15 cellular contexts compared by ENCODE assay signal in the genomic region with DNA sequence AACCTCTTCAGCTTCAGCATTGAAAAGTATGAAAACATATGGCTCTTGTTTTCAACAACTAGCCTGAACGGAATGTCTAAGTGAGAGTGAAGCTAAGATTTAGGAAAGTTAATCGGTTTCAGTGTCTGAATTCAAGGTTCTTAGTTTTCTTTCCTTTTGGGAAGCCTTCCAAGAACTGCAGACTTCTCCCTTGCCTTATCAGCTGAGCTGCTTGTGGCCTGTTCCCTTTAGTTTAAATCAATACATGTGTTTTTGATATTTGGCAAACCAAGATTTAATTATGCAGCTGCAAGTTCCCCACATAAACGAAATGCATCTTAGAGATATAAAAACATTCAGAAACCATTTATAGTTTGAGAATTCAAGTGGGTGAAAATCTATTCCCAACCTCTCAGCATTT.
DNase-seq lines count a peak whose midpoint lies in the region; ATAC-seq and TF ChIP-seq lines count a peak whose summit lies in the region.
"Had no signal": no experiment of that assay in that cellular context is flagged by ENCODE, and none has a peak within 500 bp of the region (broad histone marks: within the 10 kb centered on the region; RNA-seq: fewer than 3 reads in every experiment).

No MANE protein-coding gene starts in this region.

- H3K9me3 ChIP-seq in fibroblast of lung (ENCODE audit: control insufficient read depth, insufficient read depth, low read depth, low read length) (no peaks in the 10 kb centered on the region), trophoblast cell (ENCODE audit: insufficient read depth, low read depth, low read length) (no peaks in the 10 kb centered on the region)
- H3K9me3 ChIP-seq: esophagus squamous epithelium had no signal

- H3K4me2 ChIP-seq in fibroblast of lung (ENCODE audit: extremely low read depth, insufficient read depth, low read length), result peak overlapping the region; percentile 63
- no peak overlapping the region for H3K4me2 ChIP-seq in trophoblast cell (ENCODE audit: low read length)

- no peak overlapping the region for H2BK5ac ChIP-seq in trophoblast cell (ENCODE audit: low read depth, low read length, poor library complexity)

- H3K9ac ChIP-seq in fibroblast of lung (ENCODE audit: insufficient read depth, low read length) (no peak overlapping the region), trophoblast cell (ENCODE audit: low read length) (no peak overlapping the region)

- in situ Hi-C loops in G401 (cut with HindIII; ENCODE audit: low sequenced_read_pairs), result no loop called here

- no peak overlapping the region for H3K23ac ChIP-seq in trophoblast cell (ENCODE audit: low read length)

- intact Hi-C loops in sciatic nerve (cut with DNase I), result no loop called here

- no peak overlapping the region for H2AFZ ChIP-seq in fibroblast of lung (ENCODE audit: low read length)
- no peak overlapping the region for H2AFZ ChIP-seq in trophoblast cell (ENCODE audit: insufficient read depth, low read length, poor library complexity)

- no peak overlapping the region for H3K18ac ChIP-seq in trophoblast cell (ENCODE audit: low read length)

- H3K36me3 ChIP-seq in fibroblast of lung (ENCODE audit: control insufficient read depth, insufficient read depth, low read length) (no peaks in the 10 kb centered on the region), trophoblast cell (ENCODE audit: control insufficient read depth in 1 of 2, insufficient read depth in 2 of 2, low read length in 2 of 2) (no peaks in the 10 kb centered on the region)
- H3K36me3 ChIP-seq: esophagus squamous epithelium had no signal

- H3K4me1 ChIP-seq in fibroblast of lung (ENCODE audit: control insufficient read depth, extremely low read depth, insufficient read depth, low read length) (peaks cover 12% of the 10 kb centered on the region), trophoblast cell (ENCODE audit: control insufficient read depth in 1 of 2, insufficient read depth in 2 of 2, low read length in 2 of 2) (no peaks in the 10 kb centered on the region)

- H4K12ac ChIP-seq in trophoblast cell (ENCODE audit: low read depth, low read length), result no peak overlapping the region

- H3K79me2 ChIP-seq in fibroblast of lung (ENCODE audit: control insufficient read depth, insufficient read depth, low read length) (no peaks in the 10 kb centered on the region), trophoblast cell (ENCODE audit: control insufficient read depth, insufficient read depth, low read length, poor library complexity) (no peaks in the 10 kb centered on the region)

- H4K8ac ChIP-seq in trophoblast cell (ENCODE audit: low read depth, low read length), result no peak overlapping the region

- no peak overlapping the region for H4K91ac ChIP-seq in trophoblast cell (ENCODE audit: low read depth, low read length)

- H3K79me1 ChIP-seq in trophoblast cell (ENCODE audit: low read length), result no peaks in the 10 kb centered on the region

- H3K27me3 ChIP-seq in fibroblast of lung (ENCODE audit: control insufficient read depth, insufficient read depth, low read length), result no peaks in the 10 kb centered on the region
- no peaks in the 10 kb centered on the region for H3K27me3 ChIP-seq in trophoblast cell (ENCODE audit: insufficient read depth, low read length)
- H3K27me3 ChIP-seq: esophagus squamous epithelium had no signal

- H3K14ac ChIP-seq in trophoblast cell (ENCODE audit: low read length), result no peak overlapping the region

- H2AK5ac ChIP-seq in trophoblast cell (ENCODE audit: low read length), result no peak overlapping the region

- peak; percentile 29 for DNase-seq in AG20443 (ENCODE audit: low spot score)
- peak; percentile 41 for DNase-seq in SK-N-DZ (ENCODE audit: low spot score)
- DNase-seq in fibroblast of lung (ENCODE audit: low read depth in 2 of 2), result peak; percentile 84 to 87
- no peak for DNase-seq in sciatic nerve (ENCODE audit: low spot score)
- DNase-seq in trophoblast cell, result no peak
- DNase-seq in G401 (ENCODE audit: low spot score), result no peak
- no peak for DNase-seq in foreskin melanocyte
- DNase-seq: activated CD4-positive, alpha-beta memory T cell treated with anti-CD3 and anti-CD28 coated beads for 36 hours; activated effector memory CD4-positive, alpha-beta T cell treated with Interleukin-2 at 50 U/mL for 16 hours; esophagus squamous epithelium; NCI-H226; stimulated activated CD4-positive, alpha-beta T cell treated with anti-CD3 and anti-CD28 coated beads, Interleukin-2, amount 100 ng/mL, for 48 hours had no signal

- TF ChIP-seq CTCF in fibroblast of lung (conservative IDR thresholded peaks at IDR 0.05 in 1 of 2, IDR thresholded peaks at IDR 0.05 in 1 of 2; ENCODE audit: low read depth in 1 of 2, low read length in 2 of 2), result no peak

- no peak overlapping the region for H2BK12ac ChIP-seq in trophoblast cell (ENCODE audit: low read length)

- no peak overlapping the region for H2BK120ac ChIP-seq in trophoblast cell (ENCODE audit: insufficient read depth, low read length, poor library complexity)

- peak; percentile 53 for ATAC-seq in sciatic nerve
- ATAC-seq in HG03159 (IDR thresholded peaks at IDR 0.05; ENCODE audit: unreplicated experiment), result no peak
- ATAC-seq: Panc1; stimulated activated effector memory CD8-positive, alpha-beta T cell treated with anti-CD3 and anti-CD28 coated beads, Interleukin-12 subunit alpha, Interleukin-12 subunit beta, amount 100 ng/mL, for 72 hours had no signal

- no CpG with 5 or more reads among the region's 3 CpGs for WGBS in trophoblast cell (ENCODE audit: extremely low coverage, insufficient coverage, insufficient read length)

- no peaks in the 10 kb centered on the region for H4K20me1 ChIP-seq in fibroblast of lung (ENCODE audit: control insufficient read depth, extremely low read depth, insufficient read depth, low read length)

- no peak overlapping the region for H3K27ac ChIP-seq in fibroblast of lung (ENCODE audit: insufficient read depth, low read length)
- H3K27ac ChIP-seq in trophoblast cell (ENCODE audit: low read depth, low read length), result no peak overlapping the region
- H3K27ac ChIP-seq: esophagus squamous epithelium had no signal

- H3K4ac ChIP-seq in trophoblast cell (ENCODE audit: low read depth, low read length), result no peak overlapping the region

- H3K4me3 ChIP-seq in fibroblast of lung (replicated peaks in 1 of 4; ENCODE audit: control extremely low read depth in 1 of 4, insufficient read depth in 1 of 4, low read depth in 3 of 4, low read length in 4 of 4) (no peak overlapping the region), trophoblast cell (ENCODE audit: low read depth, low read length) (no peak overlapping the region)
- H3K4me3 ChIP-seq: esophagus squamous epithelium had no signal

Comparison
In these comparisons a context has a peak if more than half of its experiments do, and no peak if none do; other contexts are left out.
1. DNase-seq: peak in AG20443 (single experiment), SK-N-DZ (single experiment) and fibroblast of lung (2 of 2); none in sciatic nerve (single experiment), trophoblast cell (0 of 2), G401 (single experiment) and foreskin melanocyte (single experiment).